In the genomic region with DNA sequence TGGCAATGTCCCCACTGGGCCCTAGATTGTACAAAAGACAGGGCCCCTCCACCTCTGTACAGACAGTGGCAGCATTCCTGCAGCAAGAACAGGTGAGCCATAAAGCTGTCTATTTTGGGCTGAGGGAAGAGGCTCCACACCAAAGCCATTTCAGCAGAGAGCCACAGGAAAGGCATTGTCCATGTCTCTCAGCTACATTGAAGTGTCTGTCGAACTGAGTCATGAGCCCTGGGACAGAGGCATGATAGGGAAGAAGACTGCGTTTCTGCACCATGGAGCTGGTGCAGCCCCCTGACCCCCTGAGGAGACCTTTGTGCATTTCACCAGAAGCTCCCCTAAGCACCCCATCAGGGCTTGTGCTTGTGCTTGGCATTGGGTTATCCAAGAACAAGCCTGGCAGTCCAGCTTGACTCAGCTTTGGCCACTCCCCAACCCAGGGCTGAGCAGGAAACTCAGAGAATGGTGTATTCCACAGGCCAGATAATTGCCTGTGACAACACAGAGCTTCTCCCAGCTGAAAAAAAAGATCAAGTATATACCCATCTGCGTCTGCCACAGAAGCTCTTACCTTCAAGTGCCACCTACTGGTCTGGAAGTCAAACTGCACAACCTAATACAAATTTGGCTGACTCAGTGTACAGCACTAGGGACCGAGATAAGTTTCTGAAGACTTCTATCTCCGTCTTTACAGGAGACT, we compare ENCODE assay signal across 8 cellular contexts. TPM values are rescaled to one million over a fixed set of nuclear protein-coding genes. Genes with fewer than 3 reads are reported as not detected.
A peak's percentile ranks its signal among the peaks of the same experiment; 100 is the strongest.
DNase-seq lines count a peak whose midpoint lies in the region; ATAC-seq, FAIRE-seq and TF ChIP-seq lines count a peak whose summit lies in the region.

No MANE protein-coding gene starts in this region.

- BruUV-seq in K562 (replicated peaks; lab: Mats Ljungman, UMichigan) = no TSS peak

- TF ChIP-seq CTCF in K562 (IDR thresholded peaks at IDR 0.05 in 2 of 3, conservative IDR thresholded peaks at IDR 0.05 in 1 of 3; ENCODE audit: insufficient read depth in 2 of 3, low read depth in 1 of 3, low read length in 3 of 3) = peak; percentile 45 to 58 (median 49)

- DNase-seq in COR-L47 (lab: John Stamatoyannopoulos, UW) (peak; percentile 76), NCI-H526 (lab: John Stamatoyannopoulos, UW) (peak; percentile 19 to 51), K562 (ENCODE audit: extremely low read depth in 1 of 4, low spot score in 3 of 4) (peak; percentile 20 to 34 (median 26)), kidney tubule cell (ENCODE audit: low spot score) (peak; percentile 93), ureter (ENCODE audit: low spot score) (peak; percentile 48)
- no peak for DNase-seq in activated naive CD4-positive, alpha-beta T cell treated with anti-CD3 and anti-CD28 coated beads, Interleukin-2, amount 50 U/mL, for 16 hours

- H3K4me2 ChIP-seq in K562 (ENCODE audit: insufficient read depth, low read length) = no peak overlapping the region

- no peaks in the 10 kb centered on the region for H3K36me3 ChIP-seq in K562 (ENCODE audit: control insufficient read depth, insufficient read depth, low read length)

- TF ChIP-seq EP300 in K562 (IDR thresholded peaks at IDR 0.05; ENCODE audit: low read length) = no peak

- no peaks in the 10 kb centered on the region for H3K9me3 ChIP-seq in K562 (replicated peaks; ENCODE audit: control insufficient read depth, insufficient read depth, low read depth, low read length)

- H3K27me3 ChIP-seq in K562 (ENCODE audit: control insufficient read depth in 2 of 2, insufficient read depth in 2 of 2, low read length in 2 of 2) = no peaks in the 10 kb centered on the region

- H4K20me1 ChIP-seq in K562 (replicated peaks; ENCODE audit: control insufficient read depth, insufficient read depth, low read length) = no peaks in the 10 kb centered on the region

- H3K9ac ChIP-seq in K562 (ENCODE audit: insufficient read depth in 1 of 2, low read depth in 2 of 2, low read length in 2 of 2) = no peak overlapping the region

- H3K79me2 ChIP-seq in K562 (ENCODE audit: control insufficient read depth, insufficient read depth, low read length) = no peaks in the 10 kb centered on the region

- POLR2A ChIA-PET in K562 (lab: Yijun Ruan, JAX) = interaction anchor here (0.6 kb wide), 1 partner anchor 12 kb away, joined by 4 read pairs; no protein-coding TSS in a partner anchor

- no peak overlapping the region for H2AFZ ChIP-seq in K562 (ENCODE audit: low read depth, low read length)

- ATAC-seq in GM19351 (IDR thresholded peaks at IDR 0.05; ENCODE audit: unreplicated experiment) (peak; percentile 97), HG03439 (IDR thresholded peaks at IDR 0.05; ENCODE audit: unreplicated experiment) (peak; percentile 82), K562 (peak; percentile 94)

- no peaks in the 10 kb centered on the region for H3K9me1 ChIP-seq in K562 (ENCODE audit: control insufficient read depth, insufficient read depth, low read length)

- TF ChIP-seq POLR2A in K562 (conservative IDR thresholded peaks at IDR 0.05) = no peak

- TF ChIP-seq RAD21 in K562 (CRISPR knock-in tag; conservative IDR thresholded peaks at IDR 0.05 in 1 of 2, IDR thresholded peaks at IDR 0.05 in 1 of 2) = peak in 1 of 2 experiments; percentile 53; a peak in 2 of 4 replicates

- WGBS in K562 (ENCODE audit: insufficient coverage, low coverage, missing lambda C conversion rate) = 0% methylated on average over 3 of the region's 5 CpGs

- H3K4me3 ChIP-seq in K562 = no peak overlapping the region

- in situ Hi-C loops in K562 (cut with MboI) = no loop called here

- intact Hi-C loops in K562 (cut with micrococcal nuclease) = loop anchor here (5.0 kb wide), 1 partner anchor 212 kb away; no protein-coding TSS in a partner anchor

- H3K4me1 ChIP-seq in K562 (replicated peaks in 1 of 2; ENCODE audit: control insufficient read depth in 2 of 2, insufficient read depth in 2 of 2, low read length in 2 of 2) = no peaks in the 10 kb centered on the region

- FAIRE-seq in K562 (lab: Jason Lieb, UNC) = peak; percentile 81

- CTCF ChIA-PET in K562 (lab: Yijun Ruan, JAX; ENCODE audit: low intra/inter-chr PET ratio) = no interaction called here

- H3K27ac ChIP-seq in K562 (ENCODE audit: extremely low read depth, low read depth, low read length) = no peak overlapping the region

TF ChIP-seq in K562, 482 proteins besides CTCF, POLR2A, EP300 and RAD21:
- no peak for TF ChIP-seq JUND (IDR thresholded peaks at IDR 0.05; ENCODE audit: borderline replicate concordance, low read depth, low read length)
- TF ChIP-seq JUND (tag; IDR thresholded peaks at IDR 0.05; ENCODE audit: borderline replicate concordance, low read depth, low read length) = no peak
- TF ChIP-seq HDAC3 (IDR thresholded peaks at IDR 0.05; ENCODE audit: borderline replicate concordance, partially characterized antibody) = no peak
- TF ChIP-seq CC2D1A (IDR thresholded peaks at IDR 0.05) = no peak
- TF ChIP-seq C11orf30 (IDR thresholded peaks at IDR 0.05; ENCODE audit: low read depth) = peak; percentile 38; the same call in 1 of the 2 replicates
- TF ChIP-seq NFE2 (IDR thresholded peaks at IDR 0.05; ENCODE audit: low read depth) = peak; percentile 35; the same call in 1 of the 2 replicates
- TF ChIP-seq, protein P1, sequence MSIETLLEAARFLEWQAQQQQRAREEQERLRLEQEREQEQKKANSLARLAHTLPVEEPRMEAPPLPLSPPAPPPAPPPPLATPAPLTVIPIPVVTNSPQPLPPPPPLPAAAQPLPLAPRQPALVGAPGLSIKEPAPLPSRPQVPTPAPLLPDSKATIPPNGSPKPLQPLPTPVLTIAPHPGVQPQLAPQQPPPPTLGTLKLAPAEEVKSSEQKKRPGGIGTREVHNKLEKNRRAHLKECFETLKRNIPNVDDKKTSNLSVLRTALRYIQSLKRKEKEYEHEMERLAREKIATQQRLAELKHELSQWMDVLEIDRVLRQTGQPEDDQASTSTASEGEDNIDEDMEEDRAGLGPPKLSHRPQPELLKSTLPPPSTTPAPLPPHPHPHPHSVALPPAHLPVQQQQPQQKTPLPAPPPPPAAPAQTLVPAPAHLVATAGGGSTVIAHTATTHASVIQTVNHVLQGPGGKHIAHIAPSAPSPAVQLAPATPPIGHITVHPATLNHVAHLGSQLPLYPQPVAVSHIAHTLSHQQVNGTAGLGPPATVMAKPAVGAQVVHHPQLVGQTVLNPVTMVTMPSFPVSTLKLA (conservative IDR thresholded peaks at IDR 0.05) = no peak
- TF ChIP-seq ZNF316 (IDR thresholded peaks at IDR 0.05) = peak; percentile 57

RNA-seq across cellular contexts. Expression of gene FRMD3, which starts 5.9 kb away (rescaled TPM):
- 0.58 and 0.77 TPM in 2 replicates for total RNA-seq in K562 (2011; cell fraction: chromatin; rRNA removed; ENCODE audit: low replicate concordance)
- 0.33 and 0.39 TPM in 2 replicates for total RNA-seq in K562 (2011; cell fraction: nucleolus; rRNA removed)
- 0.46 and 1.2 TPM in 2 replicates for total RNA-seq in K562 (2011; cell fraction: nucleoplasm; rRNA removed)
- total RNA-seq in K562 (2014; rRNA removed) (0.09 and 0.33 TPM in 2 replicates), K562 (2014; rRNA removed; fragmentation: Illumina TruSeq; extraction: Trizol) (0.26 and 0.36 TPM in 2 replicates), K562 (2015; rRNA removed; fragmentation: Illumina TruSeq; extraction: Trizol) (0.26 and 0.33 TPM in 2 replicates), K562 (2021) (0.29 and 0.51 TPM in 2 replicates), ureter (16.8 TPM)
- polyA plus RNA-seq in K562 (2011; rRNA removed) (0.16 and 0.21 TPM in 2 replicates), K562 (2014; fragmentation: Illumina TruSeq; extraction: Trizol) (0.12 and 0.37 TPM in 2 replicates), K562 (2014; fragmentation: Nextera tagmentation; extraction: Ambion mirVana) (under 1 TPM; 0.10 to 0.14 TPM), K562 (2014; rRNA removed) (0.16 and 0.34 TPM in 2 replicates)
- polyA plus RNA-seq in K562 (2011; cell fraction: cytosol; rRNA removed) = 0.04 and 0.22 TPM in 2 replicates
- 0.53 and 0.56 TPM in 2 replicates for polyA plus RNA-seq in K562 (2011; cell fraction: nucleus; rRNA removed)
- polyA plus RNA-seq in K562 (2012) = 0.17 and 0.20 TPM in 2 replicates
- 0.25 and 0.45 TPM in 2 replicates for polyA minus RNA-seq in K562 (2011; rRNA and poly(A)+ RNA removed)
- polyA minus RNA-seq in K562 (2011; cell fraction: cytosol; rRNA and poly(A)+ RNA removed) = not detected in 2 replicates
- polyA minus RNA-seq in K562 (2011; cell fraction: nucleus; rRNA and poly(A)+ RNA removed) = 0.81 and 1.00 TPM in 2 replicates
